Comparison of ENCODE assay signal across 11 cellular contexts in genomic region chr9:121317737-121318630, GRCh38. TPM values are rescaled to one million over a fixed set of nuclear protein-coding genes. Genes with fewer than 3 reads are reported as not detected.
DNase-seq lines count a peak whose midpoint lies in the region; ATAC-seq and TF ChIP-seq lines count a peak whose summit lies in the region.
"Had no signal": no experiment of that assay in that cellular context is flagged by ENCODE, and none has a peak within 500 bp of the region (broad histone marks: within the 10 kb centered on the region; RNA-seq: fewer than 3 reads in every experiment).

No MANE protein-coding gene starts in this region.

- no peaks in the 10 kb centered on the region for H3K27me3 ChIP-seq in GM23248 (replicated peaks; ENCODE audit: insufficient read depth)
- H3K27me3 ChIP-seq in dorsolateral prefrontal cortex = no peaks in the 10 kb centered on the region
- no peaks in the 10 kb centered on the region for H3K27me3 ChIP-seq in right lobe of liver
- H3K27me3 ChIP-seq in smooth muscle cell (ENCODE audit: low read depth) = no peaks in the 10 kb centered on the region

- TF ChIP-seq CTCF in dorsolateral prefrontal cortex (IDR thresholded peaks at IDR 0.05 in 54 of 56, conservative IDR thresholded peaks at IDR 0.05 in 2 of 56; ENCODE audit: low read depth in 1 of 56, partially characterized antibody in 56 of 56) (peak in 3 of 56 donors; percentile 5 to 11 (median 7)), right lobe of liver (IDR thresholded peaks at IDR 0.05) (peak in 2 of 4 donors; percentile 20 to 34), smooth muscle cell (IDR thresholded peaks at IDR 0.05; ENCODE audit: borderline replicate concordance, insufficient read depth, poor library complexity, severe bottlenecking) (no peak)

- ATAC-seq in right lobe of liver (peak; percentile 46 to 76 (median 70)), HG02623 (IDR thresholded peaks at IDR 0.05; ENCODE audit: unreplicated experiment) (no peak), esophagus mucosa (no peak)

- H3K9ac ChIP-seq in GM23248 = 0 out of 2 replicates have a peak overlapping the region, but pooled peaks have one; percentile 5
- H3K9ac ChIP-seq in smooth muscle cell (ENCODE audit: low read depth) = no peak overlapping the region

- H3K4me3 ChIP-seq in GM23248 (no peak overlapping the region), dorsolateral prefrontal cortex (no peak overlapping the region), right lobe of liver (no peak overlapping the region), smooth muscle cell (no peak overlapping the region)

- H3K9me2 ChIP-seq in GM23248 (ENCODE audit: insufficient read depth) = no peaks in the 10 kb centered on the region

- in situ Hi-C loops in GM23248 (cut with MboI) = loop anchor here (25.0 kb wide), 1 partner anchor 106 kb away; the partner anchor contains the start of gene RAB14

- peaks cover 38% of the 10 kb centered on the region for H3F3A ChIP-seq in GM23248 (ENCODE audit: insufficient read depth)
- peaks cover 20% of the 10 kb centered on the region for H3F3A ChIP-seq in smooth muscle cell (ENCODE audit: low read depth)

- H3K79me2 ChIP-seq in GM23248 (ENCODE audit: insufficient read depth) (no peaks in the 10 kb centered on the region), smooth muscle cell (ENCODE audit: low read depth) (no peaks in the 10 kb centered on the region)

- WGBS in GM23248 (ENCODE audit: low coverage in 1 of 2, low lambda C conversion rate in 2 of 2, missing lambda C conversion rate in 2 of 2), 2 experiments = 41 to 45% methylated on average over 5 to 6 of the region's 6 CpGs
- 13% methylated on average over 4 of the region's 6 CpGs for WGBS in right lobe of liver (ENCODE audit: insufficient coverage, low coverage, low lambda C conversion rate, missing lambda C conversion rate)
- 94% methylated on average over 6 of the region's 6 CpGs for WGBS in smooth muscle cell (ENCODE audit: low lambda C conversion rate)

- H2AFZ ChIP-seq in GM23248 = no peak overlapping the region
- H2AFZ ChIP-seq in smooth muscle cell (ENCODE audit: low read depth) = no peak overlapping the region

- intact Hi-C loops in dorsolateral prefrontal cortex (cut with DNase I) (loop anchor here (2.0 to 10.0 kb wide), 2 partner anchors 103 to 105 kb away; no protein-coding TSS in a partner anchor), right lobe of liver (cut with DNase I) (no loop called here)

- H4K20me1 ChIP-seq in GM23248 (ENCODE audit: insufficient read depth) (no peaks in the 10 kb centered on the region), smooth muscle cell (ENCODE audit: low read depth) (peaks cover 16% of the 10 kb centered on the region)

- no peak for TF ChIP-seq POLR2A in right lobe of liver (IDR thresholded peaks at IDR 0.05)

- H3K4me2 ChIP-seq in GM23248 (ENCODE audit: unreplicated experiment) = no peak overlapping the region
- no peak overlapping the region for H3K4me2 ChIP-seq in smooth muscle cell

- no peaks in the 10 kb centered on the region for H3K9me3 ChIP-seq in GM23248 (ENCODE audit: low read depth)
- no peaks in the 10 kb centered on the region for H3K9me3 ChIP-seq in right lobe of liver
- no peaks in the 10 kb centered on the region for H3K9me3 ChIP-seq in smooth muscle cell (replicated peaks; ENCODE audit: low read depth)

- peaks cover 38% of the 10 kb centered on the region for H3K36me3 ChIP-seq in GM23248 (ENCODE audit: low read depth)
- peaks cover 0 to 4% (median 0%) of the 10 kb centered on the region in 4 donors for H3K36me3 ChIP-seq in right lobe of liver
- H3K36me3 ChIP-seq in smooth muscle cell (ENCODE audit: low read depth) = peaks cover 4% of the 10 kb centered on the region

- DNase-seq in GM23248 (peak; percentile 20), dorsolateral prefrontal cortex (no peak), right lobe of liver (peak; percentile 68 to 88 (median 87)), smooth muscle cell (lab: John Stamatoyannopoulos, UW; ENCODE audit: unreplicated experiment) (no peak), NCI-H69 (lab: John Stamatoyannopoulos, UW) (no peak), HuH-7 (ENCODE audit: low spot score) (no peak)
- DNase-seq: activated CD4-positive, alpha-beta T cell treated with anti-CD3 and anti-CD28 coated beads, Interleukin-2, amount 10 ng/mL, durations not matched to agents 7 days and 5 days; DND-41; NCI-H2081 treated with DMSO at 0.1 percent for 48 hours had no signal

- H3K4me1 ChIP-seq in GM23248 (ENCODE audit: insufficient read depth) (peaks cover 11% of the 10 kb centered on the region), right lobe of liver (peaks cover 0 to 30% (median 9%) of the 10 kb centered on the region in 4 donors), smooth muscle cell (ENCODE audit: low read depth) (no peaks in the 10 kb centered on the region)

- peak overlapping the region; percentile 18; the same call in 1 of the 2 replicates for H3K27ac ChIP-seq in GM23248
- H3K27ac ChIP-seq in dorsolateral prefrontal cortex = peak overlapping the region in 55 of 59 donors; percentile 3 to 88 (median 68)
- peak overlapping the region in 2 of 3 donors; percentile 15 to 42 for H3K27ac ChIP-seq in right lobe of liver
- H3K27ac ChIP-seq in smooth muscle cell (ENCODE audit: low read depth) = peak overlapping the region; percentile 50

RNA-seq across cellular contexts. Expression of gene GSN, which starts 50.0 kb away (rescaled TPM):
- total RNA-seq in GM23248 (2014; rRNA removed; shearing (Covaris generic)) = 387 and 393 TPM in 2 replicates
- polyA plus RNA-seq in GM23248 (2016; fragmentation: Nextera tagmentation; extraction: Ambion mirVana) = 258 and 265 TPM in 2 replicates
- 100 to 1,000 TPM in 119 of 120 experiments, 10 to 100 TPM in 1; 88.2 to 740 (median 233) TPM for total RNA-seq in dorsolateral prefrontal cortex
- 10 to 100 TPM; 23.1 to 96.9 (median 38.8) TPM for total RNA-seq in right lobe of liver
- 337 and 430 TPM in 2 replicates for total RNA-seq in smooth muscle cell
- polyA plus RNA-seq in smooth muscle cell = 529 and 685 TPM in 2 replicates
- 270 TPM for total RNA-seq in esophagus mucosa

RNA-seq across cellular contexts. Expression of gene STOM, which starts 52.1 kb away (rescaled TPM):
- total RNA-seq in GM23248 (2014; rRNA removed; shearing (Covaris generic)) = 67.7 and 68.5 TPM in 2 replicates
- polyA plus RNA-seq in GM23248 (2016; fragmentation: Nextera tagmentation; extraction: Ambion mirVana) (58.0 and 61.9 TPM in 2 replicates), smooth muscle cell (105 and 136 TPM in 2 replicates)
- total RNA-seq in dorsolateral prefrontal cortex (100 to 1,000 TPM in 87 of 120 experiments, 10 to 100 TPM in 33; 58.0 to 261 (median 119) TPM), right lobe of liver (100 to 1,000 TPM; 232 to 655 (median 443) TPM), smooth muscle cell (171 and 187 TPM in 2 replicates), esophagus mucosa (65.5 TPM)

Comparison
In these comparisons a context has a peak if more than half of its experiments do, and no peak if none do; other contexts are left out.
1. DNase-seq: peak in GM23248 (single experiment) and right lobe of liver (3 of 3); none in dorsolateral prefrontal cortex (0 of 10), smooth muscle cell (single experiment), NCI-H69 (single experiment) and HuH-7 (single experiment).
2. H3K27ac ChIP-seq: peak in every context shown above with its lines; median percentile 68 in dorsolateral prefrontal cortex; 50 in smooth muscle cell; 28 in right lobe of liver; 18 in GM23248.
3. ATAC-seq: peak in right lobe of liver (4 of 4); none in HG02623 (single experiment) and esophagus mucosa (single experiment).
4. intact Hi-C loops: an anchor here in dorsolateral prefrontal cortex (2.0 to 10.0 kb wide); none called in right lobe of liver.